20 cellular contexts compared by ENCODE assay signal in genomic region chr21:41948404-41948895, GRCh38. TPM values are rescaled to one million over a fixed set of nuclear protein-coding genes. Genes with fewer than 3 reads are reported as not detected.
A peak's percentile ranks its signal among the peaks of the same experiment; 100 is the strongest.
DNase-seq lines count a peak whose midpoint lies in the region; ATAC-seq, FAIRE-seq and TF ChIP-seq lines count a peak whose summit lies in the region.
"Had no signal": no experiment of that assay in that cellular context is flagged by ENCODE, and none has a peak within 500 bp of the region (broad histone marks: within the 10 kb centered on the region; RNA-seq: fewer than 3 reads in every experiment).

No MANE protein-coding gene starts in this region.

- H3K4me3 ChIP-seq in H1 (ENCODE audit: extremely low read depth in 1 of 4, insufficient read depth in 2 of 4, low read depth in 3 of 4, low read length in 4 of 4) (no peak overlapping the region), osteoblast (ENCODE audit: insufficient read depth, low read length) (peak overlapping the region; percentile 34), transverse colon (no peak overlapping the region), smooth muscle cell (no peak overlapping the region)
- H3K4me3 ChIP-seq: body of pancreas, HAP-1, hepatocyte, pancreas had no signal

- no peaks in the 10 kb centered on the region for H3K36me3 ChIP-seq in H1 (ENCODE audit: control insufficient read depth in 2 of 4, insufficient read depth in 4 of 4, low read length in 3 of 4)
- H3K36me3 ChIP-seq in osteoblast (ENCODE audit: insufficient read depth, low read length), result no peaks in the 10 kb centered on the region
- H3K36me3 ChIP-seq in transverse colon, result no peaks in the 10 kb centered on the region
- no peaks in the 10 kb centered on the region for H3K36me3 ChIP-seq in smooth muscle cell (ENCODE audit: low read depth)
- H3K36me3 ChIP-seq: HAP-1, pancreas had no signal

- no peak overlapping the region for H4K91ac ChIP-seq in H1 (replicated peaks; ENCODE audit: insufficient read length, low read length)

- no peak overlapping the region for H2BK12ac ChIP-seq in H1 (ENCODE audit: low read depth, low read length)

- H3K27ac Mint-ChIP-seq in WTC11, result peak overlapping the region; percentile 74
- peak overlapping the region in 2 of 10 donors; percentile 25 to 29 for H3K27ac Mint-ChIP-seq in naive thymus-derived CD8-positive, alpha-beta T cell
- H3K27ac Mint-ChIP-seq: activated CD4-positive, alpha-beta T cell treated with anti-CD3 and anti-CD28 coated beads, Interleukin-2, amount 10 ng/mL, durations not matched to agents 24 days and 14 days had no signal

- H3K9me3 Mint-ChIP-seq in WTC11, result peaks cover 6% of the 10 kb centered on the region; the same call in 1 of the 2 replicates
- H3K9me3 Mint-ChIP-seq in naive thymus-derived CD8-positive, alpha-beta T cell, result no peaks in the 10 kb centered on the region
- H3K9me3 Mint-ChIP-seq: activated CD4-positive, alpha-beta T cell treated with anti-CD3 and anti-CD28 coated beads, Interleukin-2, amount 10 ng/mL, durations not matched to agents 24 days and 14 days had no signal

- TF ChIP-seq POLR2A in H1 (IDR thresholded peaks at IDR 0.05; ENCODE audit: control extremely low read depth in 1 of 2, low read depth in 2 of 2, low read length in 2 of 2) (no peak), transverse colon (IDR thresholded peaks at IDR 0.05) (no peak)

- H3K9ac ChIP-seq in H1 (replicated peaks in 1 of 4; ENCODE audit: extremely low read depth in 1 of 4, low read depth in 3 of 4, low read length in 3 of 4) (no peak overlapping the region), smooth muscle cell (ENCODE audit: low read depth) (no peak overlapping the region)

- H3K9me3 ChIP-seq in H1 (ENCODE audit: insufficient read depth in 2 of 2, low read depth in 1 of 2, low read length in 1 of 2) (no peaks in the 10 kb centered on the region), osteoblast (ENCODE audit: low read depth, low read length) (no peaks in the 10 kb centered on the region), transverse colon (no peaks in the 10 kb centered on the region), smooth muscle cell (replicated peaks; ENCODE audit: low read depth) (no peaks in the 10 kb centered on the region)
- H3K9me3 ChIP-seq: body of pancreas, HAP-1, pancreas had no signal

- H3K56ac ChIP-seq in H1 (replicated peaks; ENCODE audit: insufficient read length, low read depth, low read length), result no peak overlapping the region

- H4K8ac ChIP-seq in H1 (ENCODE audit: extremely low read depth, insufficient read depth, low read length), result no peak overlapping the region

- POLR2A ChIA-PET in WTC11 (lab: Charles Lee) (no interaction called here), H1 (lab: Charles Lee; ENCODE audit: partially characterized antibody) (no interaction called here)
- POLR2A ChIA-PET in naive thymus-derived CD8-positive, alpha-beta T cell (lab: Charles Lee), result interaction anchor here (1.1 to 1.4 kb wide), 2 partner anchors 9 to 52 kb away, joined by 3 read pairs; no protein-coding TSS in a partner anchor

- no peak overlapping the region for H3K23ac ChIP-seq in H1 (ENCODE audit: insufficient read length)

- WGBS in H1 (ENCODE audit: extremely low coverage in 1 of 2, insufficient coverage in 1 of 2, insufficient read length in 1 of 2, insufficient replicate concordance in 2 of 2, low coverage in 1 of 2, low lambda C conversion rate in 2 of 2, missing lambda C conversion rate in 1 of 2), 2 experiments, result 95% methylated on average over 4 of the region's 4 CpGs; no CpG with 5 or more reads in 1 of the 2 experiments
- WGBS in transverse colon (ENCODE audit: low coverage in 1 of 2), 2 donors, result 73% methylated on average over 4 of the region's 4 CpGs; no CpG with 5 or more reads in 1 of the 2 donors
- 95% methylated on average over 4 of the region's 4 CpGs for WGBS in smooth muscle cell (ENCODE audit: low lambda C conversion rate)

- TF ChIP-seq RAD21 in H1 (IDR thresholded peaks at IDR 0.05 in 1 of 2, conservative IDR thresholded peaks at IDR 0.05 in 1 of 2; ENCODE audit: low read depth in 2 of 2, low read length in 2 of 2), result no peak

- H3K79me1 ChIP-seq in H1 (ENCODE audit: low read depth, low read length), result no peaks in the 10 kb centered on the region; the same call in none of the 2 replicates

- H3K4me1 ChIP-seq in H1 (replicated peaks in 1 of 4; ENCODE audit: control insufficient read depth in 3 of 4, insufficient read depth in 4 of 4, low read length in 3 of 4), result peaks cover 0 to 24% (median 16%) of the 10 kb centered on the region in 4 experiments; a peak in 6 of 7 replicates
- peaks cover 21% of the 10 kb centered on the region for H3K4me1 ChIP-seq in osteoblast (ENCODE audit: insufficient read depth, low read length)
- peaks cover 3 to 29% (median 12%) of the 10 kb centered on the region in 4 donors for H3K4me1 ChIP-seq in transverse colon
- H3K4me1 ChIP-seq in smooth muscle cell (ENCODE audit: low read depth), result peaks cover 21% of the 10 kb centered on the region

- intact Hi-C loops in transverse colon (cut with DNase I; ENCODE audit: low total_unique reads), result no loop called here

- H3K27me3 ChIP-seq in H1 (replicated peaks in 1 of 4; ENCODE audit: control insufficient read depth in 3 of 4, extremely low read depth in 1 of 4, insufficient read depth in 3 of 4, low read length in 3 of 4), result peaks cover 0 to 16% (median 13%) of the 10 kb centered on the region in 4 experiments; a peak in 6 of 7 replicates
- H3K27me3 ChIP-seq in osteoblast (ENCODE audit: insufficient read depth, low read length), result no peaks in the 10 kb centered on the region
- no peaks in the 10 kb centered on the region for H3K27me3 ChIP-seq in transverse colon
- no peaks in the 10 kb centered on the region for H3K27me3 ChIP-seq in smooth muscle cell (ENCODE audit: low read depth)
- H3K27me3 ChIP-seq: body of pancreas, hepatocyte, pancreas had no signal

- in situ Hi-C loops in transverse colon (cut with MboI; ENCODE audit: low pct_ligation_motif_present in 1 of 4, low pct_unique_long_range_greater_than_20kb in 1 of 4, low sequenced_read_pairs in 3 of 4), result loop anchor here in 1 of 4 donors (25.0 kb wide), 1 partner anchor 164 kb away; no protein-coding TSS in a partner anchor

- H3K27ac ChIP-seq in H1 (ENCODE audit: low read depth, low read length), result no peak overlapping the region
- peak overlapping the region; percentile 44 for H3K27ac ChIP-seq in osteoblast (ENCODE audit: low read depth, low read length)
- H3K27ac ChIP-seq in transverse colon, result peak overlapping the region in 3 of 4 donors; percentile 19 to 46 (median 44)
- no peak overlapping the region for H3K27ac ChIP-seq in smooth muscle cell (ENCODE audit: low read depth)
- H3K27ac ChIP-seq: body of pancreas, C4-2B, hepatocyte, pancreas had no signal

- no peaks in the 10 kb centered on the region for H3K36me3 Mint-ChIP-seq in WTC11
- no peaks in the 10 kb centered on the region for H3K36me3 Mint-ChIP-seq in naive thymus-derived CD8-positive, alpha-beta T cell

- TF ChIP-seq CTCF in WTC11 (IDR thresholded peaks at IDR 0.05), result no peak
- no peak for TF ChIP-seq CTCF in H1 (IDR thresholded peaks at IDR 0.05; ENCODE audit: control extremely low read depth in 1 of 3, insufficient read depth in 1 of 3, low read depth in 1 of 3, low read length in 3 of 3)
- TF ChIP-seq CTCF in osteoblast (IDR thresholded peaks at IDR 0.05; ENCODE audit: extremely low read depth, low read depth, low read length), result no peak
- TF ChIP-seq CTCF in transverse colon (IDR thresholded peaks at IDR 0.05), result no peak
- no peak for TF ChIP-seq CTCF in smooth muscle cell (IDR thresholded peaks at IDR 0.05; ENCODE audit: borderline replicate concordance, insufficient read depth, poor library complexity, severe bottlenecking)

- H3F3A ChIP-seq in smooth muscle cell (ENCODE audit: low read depth), result no peaks in the 10 kb centered on the region

- no peak overlapping the region for H2AFZ ChIP-seq in H1 (ENCODE audit: low read length)
- peak overlapping the region; percentile 40 for H2AFZ ChIP-seq in osteoblast (ENCODE audit: low read length)
- H2AFZ ChIP-seq in smooth muscle cell (ENCODE audit: low read depth), result no peak overlapping the region
- H2AFZ ChIP-seq: hepatocyte had no signal

- H4K5ac ChIP-seq in H1 (ENCODE audit: insufficient read length, low read depth, low read length), result no peak overlapping the region

- H3K23me2 ChIP-seq in H1 (ENCODE audit: low read depth, low read length), result peaks cover 8% of the 10 kb centered on the region; the same call in 1 of the 2 replicates

- TF ChIP-seq EP300 in H1 (IDR thresholded peaks at IDR 0.05; ENCODE audit: borderline replicate concordance in 1 of 2, low read depth in 2 of 2, low read length in 2 of 2) (no peak), transverse colon (IDR thresholded peaks at IDR 0.05; ENCODE audit: low read depth) (no peak)

- H3K4me3 Mint-ChIP-seq in WTC11, result no peak overlapping the region
- H3K4me3 Mint-ChIP-seq in naive thymus-derived CD8-positive, alpha-beta T cell, result no peak overlapping the region
- H3K4me3 Mint-ChIP-seq: activated CD4-positive, alpha-beta T cell treated with anti-CD3 and anti-CD28 coated beads, Interleukin-2, amount 10 ng/mL, durations not matched to agents 24 days and 14 days had no signal

- H2AK5ac ChIP-seq in H1 (ENCODE audit: low read depth, low read length), result peak overlapping the region; percentile 58; the same call in 1 of the 2 replicates

- H3K18ac ChIP-seq in H1 (ENCODE audit: extremely low read depth, low read length), result no peak overlapping the region

- DNase-seq in WTC11 (ENCODE audit: low spot score) (no peak), H1 (ENCODE audit: low read depth in 1 of 2, low spot score in 2 of 2) (no peak), osteoblast (ENCODE audit: insufficient read length, low spot score, missing footprints) (peak; percentile 84), transverse colon (no peak), NOMO-1 (lab: John Stamatoyannopoulos, UW; ENCODE audit: unreplicated experiment in 2 of 2) (no peak), smooth muscle cell (lab: John Stamatoyannopoulos, UW; ENCODE audit: unreplicated experiment) (no peak), NCI-H1436 (lab: John Stamatoyannopoulos, UW) (no peak)
- no peak for DNase-seq in naive thymus-derived CD8-positive, alpha-beta T cell
- DNase-seq: activated CD4-positive, alpha-beta T cell treated with anti-CD3 and anti-CD28 coated beads, Interleukin-2, amount 10 ng/mL, durations not matched to agents 24 days and 14 days; activated CD8-positive, alpha-beta memory T cell treated with anti-CD3 and anti-CD28 coated beads, Interleukin-2, amount 50 U/mL, for 48 hours; activated naive CD4-positive, alpha-beta T cell; body of pancreas; NCI-H2081 treated with DMSO at 0.1 percent for 48 hours; NCI-H526; pancreas; stimulated activated CD4-positive, alpha-beta T cell treated with anti-CD3 and anti-CD28 coated beads, Interleukin-15, amount 100 ng/mL, for 24 hours had no signal

- no peak overlapping the region; the same call in 1 of the 2 replicates for H2BK5ac ChIP-seq in H1 (ENCODE audit: low read depth, low read length)

- H3K79me2 ChIP-seq in H1 (ENCODE audit: control insufficient read depth in 1 of 2, insufficient read depth in 2 of 2, low read length in 2 of 2) (peaks cover 0 to 18% of the 10 kb centered on the region in 2 experiments; a peak in 2 of 4 replicates), osteoblast (ENCODE audit: insufficient read depth, low read length) (peaks cover 89% of the 10 kb centered on the region), smooth muscle cell (ENCODE audit: low read depth) (no peaks in the 10 kb centered on the region)

- H2BK15ac ChIP-seq in H1 (ENCODE audit: low read length), result no peak overlapping the region

- H3K4me2 ChIP-seq in H1 (ENCODE audit: insufficient read depth in 1 of 2, low read depth in 2 of 2, low read length in 2 of 2) (no peak overlapping the region), osteoblast (ENCODE audit: insufficient read depth, low read length) (peak overlapping the region; percentile 61), smooth muscle cell (no peak overlapping the region)
- H3K4me2 ChIP-seq: hepatocyte had no signal

- H3K14ac ChIP-seq in H1 (ENCODE audit: insufficient read length), result no peak overlapping the region

- H4K20me1 ChIP-seq in H1 (replicated peaks in 1 of 2; ENCODE audit: control insufficient read depth in 1 of 2, insufficient read depth in 2 of 2, low read length in 2 of 2) (peaks cover 4 to 8% of the 10 kb centered on the region in 2 experiments), osteoblast (ENCODE audit: insufficient read depth, low read length) (peaks cover 25% of the 10 kb centered on the region), smooth muscle cell (ENCODE audit: low read depth) (peaks cover 9% of the 10 kb centered on the region)

- ATAC-seq in WTC11, result no peak
- no peak for ATAC-seq in naive thymus-derived CD8-positive, alpha-beta T cell
- ATAC-seq: body of pancreas had no signal

- CTCF ChIA-PET in WTC11 (lab: Charles Lee) (no interaction called here), H1 (lab: Charles Lee; ENCODE audit: partially characterized antibody) (interaction anchor here (0.6 to 2.0 kb wide), 7 partner anchors 25 to 336 kb away, joined by 3 to 5 read pairs (median 4); no protein-coding TSS in a partner anchor)

- no peak overlapping the region for H2BK20ac ChIP-seq in H1 (ENCODE audit: low read length)

- no peak overlapping the region for H2BK120ac ChIP-seq in H1 (replicated peaks; ENCODE audit: low read depth, low read length)

- H3K4me1 Mint-ChIP-seq in WTC11, result peaks cover 35% of the 10 kb centered on the region
- peaks cover 0 to 9% (median 4%) of the 10 kb centered on the region in 4 donors for H3K4me1 Mint-ChIP-seq in naive thymus-derived CD8-positive, alpha-beta T cell

- FAIRE-seq in H1 (lab: Jason Lieb, UNC), result no peak
- FAIRE-seq: kidney, pancreas had no signal

- peaks cover 19% of the 10 kb centered on the region for H3K27me3 Mint-ChIP-seq in WTC11 (ENCODE audit: low read depth)
- peaks cover 0 to 4% (median 0%) of the 10 kb centered on the region in 5 donors for H3K27me3 Mint-ChIP-seq in naive thymus-derived CD8-positive, alpha-beta T cell

- H3K4ac ChIP-seq in H1 (replicated peaks; ENCODE audit: insufficient read length, low read depth, low read length), result no peak overlapping the region

RNA-seq across cellular contexts. Expression of gene C2CD2, which starts 5.4 kb away (rescaled TPM):
- total RNA-seq in WTC11 (2021) (11.2 to 14.9 TPM (median 14.1 TPM) in 3 replicates), osteoblast (33.9 and 40.9 TPM in 2 replicates), transverse colon (10 to 100 TPM in 1 of 4 donors, 1 to 10 TPM in 3; 3.0 to 15.7 (median 7.4) TPM), smooth muscle cell (6.1 and 6.2 TPM in 2 replicates)
- total RNA-seq in H1 (2021; fragmentation: NEBNext Ultra II Directional; extraction: Animal tissue kit (Norgen Biotek cat#: 25700)), result 12.4 and 13.0 TPM in 2 replicates
- polyA plus RNA-seq in H1 (2011; rRNA removed) (10.4 and 10.7 TPM in 2 replicates), smooth muscle cell (3.4 and 4.2 TPM in 2 replicates)
- polyA plus RNA-seq in H1 (2011; cell fraction: cytosol; rRNA removed), result 11.0 TPM
- 13.4 TPM for polyA plus RNA-seq in H1 (2011; cell fraction: nucleus; rRNA removed)
- polyA plus RNA-seq in H1 (2012, experiment 1 of 2), result 9.3 to 12.8 TPM (median 10.8 TPM) in 4 replicates
- 1.4 TPM for polyA plus RNA-seq in H1 (2012, experiment 2 of 2)
- polyA plus RNA-seq in H1 (2013, experiment 1 of 2), result 6.7 TPM
- polyA plus RNA-seq in H1 (2013, experiment 2 of 2), result 7.0 TPM
- 47.7 and 67.1 TPM in 2 replicates for polyA minus RNA-seq in H1 (2011; rRNA and poly(A)+ RNA removed)
- 19.1 TPM for polyA minus RNA-seq in H1 (2011; cell fraction: cytosol; rRNA and poly(A)+ RNA removed)
- 19.0 TPM for polyA minus RNA-seq in H1 (2011; cell fraction: nucleus; rRNA and poly(A)+ RNA removed)
- total RNA-seq in naive thymus-derived CD8-positive, alpha-beta T cell, result 10 to 100 TPM; 13.0 to 14.6 TPM
- 1 to 10 TPM; 2.4 to 3.7 (median 2.8) TPM for polyA plus RNA-seq in naive thymus-derived CD8-positive, alpha-beta T cell

Comparison
In these comparisons a context has a peak if more than half of its experiments do, and no peak if none do; other contexts are left out.
1. H3K27ac ChIP-seq: peak in osteoblast (single experiment) and transverse colon (3 of 4); none in H1 (single experiment) and smooth muscle cell (single experiment).